ENCODE assay signal across 8 cellular contexts in the genomic region with DNA sequence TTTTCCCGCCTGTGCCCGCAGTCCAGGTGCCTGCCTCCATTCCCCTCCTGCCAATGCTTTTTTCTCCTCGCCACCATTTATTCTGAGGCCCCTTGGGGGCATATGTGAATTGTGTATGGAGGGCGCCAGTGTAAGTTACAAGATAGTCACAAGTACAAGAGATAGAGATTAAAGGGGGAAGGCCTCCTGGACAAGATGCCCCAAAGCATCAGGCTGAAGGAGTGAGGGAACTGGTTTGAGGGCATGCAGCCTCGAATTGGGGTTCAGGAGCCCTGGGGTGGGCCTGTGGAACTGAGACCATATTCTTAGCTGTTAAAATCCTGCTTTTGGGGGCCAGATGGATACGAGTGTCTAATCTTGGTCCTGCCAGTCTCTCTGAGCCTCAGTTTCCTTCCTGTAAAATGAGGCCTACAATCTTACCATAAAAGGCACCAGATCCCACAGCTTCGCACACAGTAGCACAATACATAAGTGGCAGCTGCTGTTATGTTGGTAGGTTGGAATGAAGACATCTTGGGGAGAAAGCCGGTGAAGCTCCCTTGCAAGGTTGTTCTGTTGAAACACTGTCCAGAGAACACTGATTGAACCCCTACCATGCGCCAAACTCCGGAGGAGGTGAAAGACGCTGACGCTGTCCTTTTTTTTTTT. TPM values are rescaled to one million over a fixed set of nuclear protein-coding genes. Genes with fewer than 3 reads are reported as not detected.
DNase-seq lines count a peak whose midpoint lies in the region; ATAC-seq and TF ChIP-seq lines count a peak whose summit lies in the region.

No MANE protein-coding gene starts in this region.

- in situ Hi-C loops in G401 (cut with HindIII; ENCODE audit: low sequenced_read_pairs), result no loop called here

- ATAC-seq in GM19467 (IDR thresholded peaks at IDR 0.05; ENCODE audit: unreplicated experiment), result no peak

- no peaks in the 10 kb centered on the region for H3K9me3 Mint-ChIP-seq in chondrocyte (ENCODE audit: low read depth)

- H3K4me1 Mint-ChIP-seq in chondrocyte (ENCODE audit: low read depth), result peaks cover 8% of the 10 kb centered on the region

- no peak overlapping the region for H3K27ac Mint-ChIP-seq in chondrocyte (ENCODE audit: unreplicated experiment)

- no peaks in the 10 kb centered on the region for H3K27me3 Mint-ChIP-seq in chondrocyte (ENCODE audit: low read depth)

- DNase-seq in LNCaP clone FGC (ENCODE audit: low read depth), result no peak
- no peak for DNase-seq in chondrocyte (ENCODE audit: low spot score)
- DNase-seq in pons (ENCODE audit: low spot score), result peak; percentile 10
- DNase-seq in C1 segment of cervical spinal cord (lab: John Stamatoyannopoulos, UW), result no peak
- DNase-seq in DMS53 treated with DMSO at 0.1 percent for 48 hours (lab: John Stamatoyannopoulos, UW; ENCODE audit: unreplicated experiment), result no peak
- DNase-seq in G401 (ENCODE audit: low spot score), result no peak

- H3K4me3 ChIP-seq in GM12875 (ENCODE audit: low read depth, low read length), result peak overlapping the region; percentile 89
- H3K4me3 ChIP-seq in LNCaP clone FGC (ENCODE audit: low read depth, low read length), result peak overlapping the region; percentile 79

- peak overlapping the region; percentile 65 for H3K4me3 Mint-ChIP-seq in chondrocyte (ENCODE audit: unreplicated experiment)

- TF ChIP-seq CTCF in GM12875 (IDR thresholded peaks at IDR 0.05; ENCODE audit: borderline replicate concordance, insufficient read depth, low read depth, low read length), result no peak
- TF ChIP-seq CTCF in LNCaP clone FGC (IDR thresholded peaks at IDR 0.05; ENCODE audit: control insufficient read depth, extremely low read depth, insufficient read depth), result no peak
- no peak for TF ChIP-seq CTCF in chondrocyte (IDR thresholded peaks at IDR 0.05)

- H3K36me3 Mint-ChIP-seq in chondrocyte (ENCODE audit: low read depth), result peaks cover 7% of the 10 kb centered on the region

RNA-seq across cellular contexts. Expression of gene COMTD1, which starts 0.5 kb away (rescaled TPM):
- total RNA-seq in chondrocyte, result 12.8 to 15.7 TPM (median 13.2 TPM) in 3 replicates
- total RNA-seq in G401 (2014; rRNA removed; shearing (Covaris generic)), result 33.8 and 49.2 TPM in 2 replicates

RNA-seq across cellular contexts. Expression of gene VDAC2, which starts 25.7 kb away (rescaled TPM):
- total RNA-seq in chondrocyte, result 142 to 161 TPM (median 155 TPM) in 3 replicates
- total RNA-seq in G401 (2014; rRNA removed; shearing (Covaris generic)), result 181 and 192 TPM in 2 replicates
